Comparison of ENCODE assay signal across 13 cellular contexts in the genomic region with DNA sequence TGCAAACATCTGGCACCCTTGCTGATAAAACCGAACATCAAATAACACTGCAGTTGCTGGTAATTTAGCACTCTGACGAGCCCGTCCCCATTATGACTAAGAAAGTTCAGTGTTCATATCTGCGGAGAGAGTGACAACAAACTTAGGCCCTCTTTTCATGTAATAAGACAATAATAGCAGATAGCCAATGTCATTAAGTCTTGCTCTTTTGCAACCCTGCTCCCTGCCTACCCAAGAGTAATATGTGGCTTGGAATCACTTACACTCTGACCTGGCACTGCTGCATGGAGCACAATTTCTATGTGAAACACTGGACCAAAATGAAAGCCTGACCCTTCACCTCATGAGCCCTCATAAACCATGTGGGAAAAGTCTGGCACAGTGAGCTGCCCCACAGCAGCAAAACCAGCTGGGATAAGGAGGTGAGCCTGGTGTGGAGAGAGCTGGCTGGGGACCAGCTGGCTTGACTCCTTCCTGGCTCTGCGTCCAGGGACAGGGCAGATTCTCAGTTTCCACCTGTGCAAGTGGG.
DNase-seq lines count a peak whose midpoint lies in the region; ATAC-seq and TF ChIP-seq lines count a peak whose summit lies in the region.
"Had no signal": no experiment of that assay in that cellular context is flagged by ENCODE, and none has a peak within 500 bp of the region (broad histone marks: within the 10 kb centered on the region; RNA-seq: fewer than 3 reads in every experiment).

No MANE protein-coding gene starts in this region.

- TF ChIP-seq CTCF in dorsolateral prefrontal cortex (IDR thresholded peaks at IDR 0.05 in 54 of 56, conservative IDR thresholded peaks at IDR 0.05 in 2 of 56; ENCODE audit: low read depth in 1 of 56, partially characterized antibody in 56 of 56) = no peak
- no peak for TF ChIP-seq CTCF in mucosa of descending colon (IDR thresholded peaks at IDR 0.05)

- peaks cover 10% of the 10 kb centered on the region for H3K4me1 ChIP-seq in mucosa of descending colon (ENCODE audit: low read depth)
- H3K4me1 ChIP-seq in aorta (ENCODE audit: control insufficient read depth in 1 of 2, insufficient read depth in 2 of 2, low read length in 2 of 2) = no peaks in the 10 kb centered on the region

- 48 to 49% methylated on average over 5 of the region's 5 CpGs for WGBS in aorta, 2 donors

- H3K27ac ChIP-seq in dorsolateral prefrontal cortex (peak overlapping the region in 46 of 59 donors; percentile 1 to 84 (median 48)), aorta (ENCODE audit: low read depth in 1 of 2, low read length in 2 of 2) (peak overlapping the region in 1 of 2 donors; percentile 19)
- H3K27ac ChIP-seq: 22Rv1 had no signal

- H3K4me3 ChIP-seq in dorsolateral prefrontal cortex = no peak overlapping the region
- no peak overlapping the region for H3K4me3 ChIP-seq in mucosa of descending colon
- H3K4me3 ChIP-seq in aorta (ENCODE audit: low read length in 2 of 2) = no peak overlapping the region

- no peaks in the 10 kb centered on the region for H3K27me3 ChIP-seq in dorsolateral prefrontal cortex
- no peaks in the 10 kb centered on the region for H3K27me3 ChIP-seq in aorta (ENCODE audit: control insufficient read depth in 1 of 2, insufficient read depth in 2 of 2, low read length in 1 of 2)

- intact Hi-C loops in dorsolateral prefrontal cortex (cut with DNase I) = no loop called here
- intact Hi-C loops in mucosa of descending colon (cut with DNase I, micrococcal nuclease) = no loop called here
- intact Hi-C loops in aorta (cut with DNase I) = no loop called here

- no peaks in the 10 kb centered on the region for H3K9me3 ChIP-seq in mucosa of descending colon
- no peaks in the 10 kb centered on the region for H3K9me3 ChIP-seq in aorta (ENCODE audit: control insufficient read depth, low read length)

- ATAC-seq in mucosa of descending colon (peak; percentile 90), aorta (ENCODE audit: low FRiP score) (peak; percentile 36), HG03097 (IDR thresholded peaks at IDR 0.05; ENCODE audit: low FRiP score, unreplicated experiment) (no peak)

- peak; percentile 31 for DNase-seq in NCI-H1694 treated with DMSO at 0.1 percent for 48 hours (lab: John Stamatoyannopoulos, UW)
- no peak for DNase-seq in NCI-H1694 (lab: John Stamatoyannopoulos, UW)
- peak in 1 of 10 donors; percentile 54 for DNase-seq in dorsolateral prefrontal cortex
- DNase-seq in mucosa of descending colon = peak; percentile 70 to 77 (median 72)
- DNase-seq in aorta = no peak
- DNase-seq in NCI-H774 (lab: John Stamatoyannopoulos, UW) = no peak
- no peak for DNase-seq in activated effector memory CD4-positive, alpha-beta T cell treated with anti-CD3 and anti-CD28 coated beads, Interleukin-2, amount 50 U/mL, for 16 hours
- DNase-seq: activated CD4-positive, alpha-beta T cell treated with anti-CD3 and anti-CD28 coated beads, Interleukin-2, amount 50 U/mL, for 48 hours; effector memory CD4-positive, alpha-beta T cell; NCI-H1105; stimulated activated CD4-positive, alpha-beta T cell treated with anti-CD3 and anti-CD28 coated beads, Interleukin-15, amount 100 ng/mL, for 24 hours had no signal

- no peaks in the 10 kb centered on the region for H3K36me3 ChIP-seq in mucosa of descending colon (ENCODE audit: low read depth)
- H3K36me3 ChIP-seq in aorta (ENCODE audit: control insufficient read depth in 1 of 2, insufficient read depth in 2 of 2, low read length in 1 of 2) = peaks cover 0 to 3% of the 10 kb centered on the region in 2 donors

Comparison
In these comparisons a context has a peak if more than half of its experiments do, and no peak if none do; other contexts are left out.
1. DNase-seq: peak in NCI-H1694 treated with DMSO at 0.1 percent for 48 hours (single experiment) and mucosa of descending colon (3 of 3); none in NCI-H1694 (single experiment), aorta (0 of 2), NCI-H774 (single experiment) and activated effector memory CD4-positive, alpha-beta T cell treated with anti-CD3 and anti-CD28 coated beads, Interleukin-2, amount 50 U/mL, for 16 hours (single experiment).